ENCODE assay signal across 11 cellular contexts in the genomic region with DNA sequence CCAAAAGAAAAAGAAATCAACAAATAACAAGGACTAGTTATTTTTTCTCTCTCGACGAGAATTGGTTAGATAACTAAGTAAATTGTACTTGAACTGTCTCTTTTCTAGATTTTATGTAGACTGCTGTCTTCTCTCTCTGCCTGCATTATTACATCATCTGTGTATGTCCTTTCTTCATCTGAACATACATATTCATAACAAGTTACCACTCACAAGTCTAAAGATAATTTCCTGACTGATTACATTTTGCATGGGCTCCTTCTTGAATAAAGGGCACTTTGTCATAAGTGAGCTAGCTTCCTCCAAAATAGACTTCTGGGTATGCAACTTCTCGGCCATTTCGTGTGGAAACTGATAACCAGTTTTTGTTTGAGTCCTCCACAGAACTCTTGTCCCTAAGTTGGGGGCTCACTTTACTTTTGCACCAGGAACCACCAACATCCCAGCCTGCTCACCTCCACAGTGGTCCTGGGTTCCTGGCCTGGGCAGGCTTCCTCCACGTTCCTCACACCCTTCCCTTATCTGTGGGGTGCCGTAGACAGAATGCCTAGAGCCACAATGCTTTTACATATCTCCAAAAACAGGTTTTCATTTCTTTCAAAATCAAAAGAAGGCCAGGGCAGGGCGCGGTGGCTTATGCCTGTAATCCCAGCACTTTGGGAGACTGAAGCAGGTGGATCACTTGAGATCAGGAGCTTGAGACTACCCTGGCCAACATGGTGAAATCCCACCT. TPM values are rescaled to one million over a fixed set of nuclear protein-coding genes. Genes with fewer than 3 reads are reported as not detected.
DNase-seq lines count a peak whose midpoint lies in the region; ATAC-seq and TF ChIP-seq lines count a peak whose summit lies in the region.
"Had no signal": no experiment of that assay in that cellular context is flagged by ENCODE, and none has a peak within 500 bp of the region (broad histone marks: within the 10 kb centered on the region; RNA-seq: fewer than 3 reads in every experiment).

No MANE protein-coding gene starts in this region.

- no peak overlapping the region for H3K4me3 Mint-ChIP-seq in activated T-cell treated with anti-CD3 and anti-CD28 coated beads, Interleukin-2, amount 50 U/mL, for 24 hours
- no peak overlapping the region for H3K4me3 Mint-ChIP-seq in activated T-helper 2 cell treated with anti-CD3 and anti-CD28 coated beads, Interferon-gamma antibody, Interleukin-2, Interleukin-4, amounts not matched to agents 10 μg/mL and 5 μg/mL and 100 μg/mL, durations not matched to agents 14 hours and 24 hours and 36 hours (ENCODE audit: low read depth)

- in situ Hi-C loops in GM13976 (cut with MboI; ENCODE audit: low sequenced_read_pairs, unreplicated experiment): no loop called here

- peaks cover 61% of the 10 kb centered on the region for H3K4me1 Mint-ChIP-seq in activated T-cell treated with anti-CD3 and anti-CD28 coated beads, Interleukin-2, amount 50 U/mL, for 24 hours (ENCODE audit: low read depth)
- H3K4me1 Mint-ChIP-seq in activated T-helper 2 cell treated with anti-CD3 and anti-CD28 coated beads, Interferon-gamma antibody, Interleukin-2, Interleukin-4, amounts not matched to agents 10 μg/mL and 5 μg/mL and 100 μg/mL, durations not matched to agents 14 hours and 24 hours and 36 hours (ENCODE audit: low read depth): peaks cover 53% of the 10 kb centered on the region

- H3K27ac Mint-ChIP-seq in activated T-cell treated with anti-CD3 and anti-CD28 coated beads, Interleukin-2, amount 50 U/mL, for 24 hours: peak overlapping the region; percentile 44
- peak overlapping the region; percentile 53 for H3K27ac Mint-ChIP-seq in activated T-helper 2 cell treated with anti-CD3 and anti-CD28 coated beads, Interferon-gamma antibody, Interleukin-2, Interleukin-4, amounts not matched to agents 10 μg/mL and 5 μg/mL and 100 μg/mL, durations not matched to agents 14 hours and 24 hours and 36 hours

- ATAC-seq in left lung: no peak
- no peak for ATAC-seq in GM18502 (IDR thresholded peaks at IDR 0.05; ENCODE audit: poor library complexity, unreplicated experiment)

- no peaks in the 10 kb centered on the region for H3K9me3 Mint-ChIP-seq in activated T-cell treated with anti-CD3 and anti-CD28 coated beads, Interleukin-2, amount 50 U/mL, for 24 hours
- no peaks in the 10 kb centered on the region for H3K9me3 Mint-ChIP-seq in activated T-helper 2 cell treated with anti-CD3 and anti-CD28 coated beads, Interferon-gamma antibody, Interleukin-2, Interleukin-4, amounts not matched to agents 10 μg/mL and 5 μg/mL and 100 μg/mL, durations not matched to agents 14 hours and 24 hours and 36 hours

- H3K4me1 ChIP-seq in left lung (peaks cover 0 to 43% of the 10 kb centered on the region in 2 donors), testis (peaks cover 28% of the 10 kb centered on the region)

- intact Hi-C loops in activated T-helper 2 cell treated with anti-CD3 and anti-CD28 coated beads, Interferon-gamma antibody, Interleukin-2, Interleukin-4, amounts not matched to agents 10 μg/mL and 5 μg/mL and 100 μg/mL, durations not matched to agents 14 hours and 24 hours and 36 hours (cut with micrococcal nuclease): no loop called here
- intact Hi-C loops in left lung (cut with DNase I) (no loop called here), testis (cut with DNase I; ENCODE audit: low total_unique reads) (no loop called here)

- H3K4me3 ChIP-seq in left lung: no peak overlapping the region
- H3K4me3 ChIP-seq in testis: no peak overlapping the region

- H3K27ac ChIP-seq in left lung (peak overlapping the region; percentile 65 to 83), testis (peak overlapping the region; percentile 53 to 63)

- H3K27me3 ChIP-seq in left lung (no peaks in the 10 kb centered on the region), testis (no peaks in the 10 kb centered on the region)

- H3K27me3 Mint-ChIP-seq in activated T-cell treated with anti-CD3 and anti-CD28 coated beads, Interleukin-2, amount 50 U/mL, for 24 hours: no peaks in the 10 kb centered on the region
- no peaks in the 10 kb centered on the region for H3K27me3 Mint-ChIP-seq in activated T-helper 2 cell treated with anti-CD3 and anti-CD28 coated beads, Interferon-gamma antibody, Interleukin-2, Interleukin-4, amounts not matched to agents 10 μg/mL and 5 μg/mL and 100 μg/mL, durations not matched to agents 14 hours and 24 hours and 36 hours (ENCODE audit: low read depth)

- no peak for DNase-seq in activated T-cell treated with anti-CD3 and anti-CD28 coated beads, Interleukin-2, amount 50 U/mL, for 24 hours
- DNase-seq in activated T-cell treated with anti-CD3 and anti-CD28 coated beads, Interleukin-2, amount 50 U/mL, for 48 hours: no peak
- DNase-seq in activated T-helper 2 cell treated with anti-CD3 and anti-CD28 coated beads, Interferon-gamma antibody, Interleukin-2, Interleukin-4, amounts not matched to agents 10 μg/mL and 5 μg/mL and 100 μg/mL, durations not matched to agents 14 hours and 24 hours and 36 hours (ENCODE audit: low spot score): no peak
- DNase-seq in left lung (no peak), testis (no peak), GM13976 (ENCODE audit: low spot score) (no peak)
- DNase-seq in stimulated activated naive CD4-positive, alpha-beta T cell (lab: John Stamatoyannopoulos, UW): no peak
- DNase-seq: activated T-cell treated with anti-CD3 and anti-CD28 coated beads, Interleukin-2, amount 50 U/mL, for 1 hour; KBM-7; NCI-H345 had no signal

- TF ChIP-seq POLR2A in testis (IDR thresholded peaks at IDR 0.05): no peak

- H3K36me3 ChIP-seq in left lung (no peaks in the 10 kb centered on the region), testis (ENCODE audit: low read depth, missing control alignments) (no peaks in the 10 kb centered on the region)

- no peaks in the 10 kb centered on the region for H3K36me3 Mint-ChIP-seq in activated T-cell treated with anti-CD3 and anti-CD28 coated beads, Interleukin-2, amount 50 U/mL, for 24 hours (ENCODE audit: low read depth)
- H3K36me3 Mint-ChIP-seq in activated T-helper 2 cell treated with anti-CD3 and anti-CD28 coated beads, Interferon-gamma antibody, Interleukin-2, Interleukin-4, amounts not matched to agents 10 μg/mL and 5 μg/mL and 100 μg/mL, durations not matched to agents 14 hours and 24 hours and 36 hours (ENCODE audit: low read depth): no peaks in the 10 kb centered on the region

- TF ChIP-seq CTCF in left lung (IDR thresholded peaks at IDR 0.05) (no peak), testis (IDR thresholded peaks at IDR 0.05) (no peak), GM13976 (IDR thresholded peaks at IDR 0.05; ENCODE audit: borderline replicate concordance, control extremely low read depth, extremely low read depth, insufficient read depth, missing control alignments) (no peak)

- WGBS in testis, 2 donors: 64 to 87% methylated on average over 6 to 8 of the region's 8 CpGs

- H3K9me3 ChIP-seq in left lung: no peaks in the 10 kb centered on the region
- no peaks in the 10 kb centered on the region for H3K9me3 ChIP-seq in testis

RNA-seq across cellular contexts. Expression of gene DDX47, which starts 6.2 kb away (rescaled TPM):
- 114 and 120 TPM in 2 replicates for total RNA-seq in activated T-helper 2 cell treated with anti-CD3 and anti-CD28 coated beads, Interferon-gamma antibody, Interleukin-2, Interleukin-4, amounts not matched to agents 10 μg/mL and 5 μg/mL and 100 μg/mL, durations not matched to agents 14 hours and 24 hours and 36 hours
- 10 to 100 TPM; 44.0 to 48.6 TPM for total RNA-seq in left lung
- total RNA-seq in testis: 10 to 100 TPM; 82.4 to 85.4 TPM
- polyA plus RNA-seq in testis (ENCODE audit: insufficient read depth, low read depth, low replicate concordance): 52.4 TPM

RNA-seq across cellular contexts. Expression of gene APOLD1, which starts 21.5 kb away (rescaled TPM):
- total RNA-seq in activated T-helper 2 cell treated with anti-CD3 and anti-CD28 coated beads, Interferon-gamma antibody, Interleukin-2, Interleukin-4, amounts not matched to agents 10 μg/mL and 5 μg/mL and 100 μg/mL, durations not matched to agents 14 hours and 24 hours and 36 hours: 5.3 and 6.0 TPM in 2 replicates
- total RNA-seq in left lung (1 to 10 TPM; 7.3 to 8.9 TPM), testis (1 to 10 TPM; 9.2 to 9.7 TPM)
- polyA plus RNA-seq in testis (ENCODE audit: insufficient read depth, low read depth, low replicate concordance): 8.2 TPM
